8 cellular contexts compared by ENCODE assay signal in genomic region chr17:36949461-36949927, GRCh38. TPM values are rescaled to one million over a fixed set of nuclear protein-coding genes. Genes with fewer than 3 reads are reported as not detected.
A peak's percentile ranks its signal among the peaks of the same experiment; 100 is the strongest.
DNase-seq lines count a peak whose midpoint lies in the region; ATAC-seq and TF ChIP-seq lines count a peak whose summit lies in the region.

No MANE protein-coding gene starts in this region.

- H3K4me1 ChIP-seq in HUES6 (ENCODE audit: control insufficient read depth, insufficient read depth, low read length) = peaks cover 32% of the 10 kb centered on the region
- peaks cover 0 to 17% (median 7%) of the 10 kb centered on the region in 4 donors for H3K4me1 ChIP-seq in right lobe of liver
- peaks cover 14 to 15% of the 10 kb centered on the region in 2 donors for H3K4me1 ChIP-seq in thyroid gland

- intact Hi-C loops in MCF 10A (cut with micrococcal nuclease) = no loop called here
- intact Hi-C loops in right lobe of liver (cut with DNase I) = loop anchor here (10.0 kb wide), 1 partner anchor 95 kb away; no protein-coding TSS in a partner anchor
- intact Hi-C loops in thyroid gland (cut with DNase I) = no loop called here

- CTCF ChIA-PET in MCF 10A (lab: Yijun Ruan, JAX) = interaction anchor here (0.9 to 1.1 kb wide), 2 partner anchors 9 to 98 kb away, joined by 3 to 5 read pairs; no protein-coding TSS in a partner anchor

- H3K27ac Mint-ChIP-seq in MCF 10A (ENCODE audit: low read depth, unreplicated experiment) = peak overlapping the region; percentile 99

- H3K36me3 ChIP-seq in HUES6 (ENCODE audit: control insufficient read depth, insufficient read depth, low read length) = peaks cover 39% of the 10 kb centered on the region
- peaks cover 0 to 27% (median 2%) of the 10 kb centered on the region in 4 donors for H3K36me3 ChIP-seq in right lobe of liver
- H3K36me3 ChIP-seq in thyroid gland = peaks cover 13 to 21% of the 10 kb centered on the region in 2 donors

- BruUV-seq in MCF 10A (replicated peaks; lab: Mats Ljungman, UMichigan) = TSS peak; percentile 26

- POLR2A ChIA-PET in MCF 10A (lab: Yijun Ruan, JAX) = interaction anchor here (0.6 to 3.3 kb wide), 27 partner anchors 8 to 415 kb away, joined by 3 to 25 read pairs (median 5); partner anchors contain the start of genes DHRS11, LHX1 and MRM1

- H3K4me1 Mint-ChIP-seq in MCF 10A (ENCODE audit: insufficient read depth, unreplicated experiment) = peaks cover 30% of the 10 kb centered on the region

- no peak for TF ChIP-seq POLR2A in right lobe of liver (IDR thresholded peaks at IDR 0.05)
- TF ChIP-seq POLR2A in thyroid gland (IDR thresholded peaks at IDR 0.05) = no peak

- in situ Hi-C loops in Caki2 (cut with HindIII; ENCODE audit: low pct_unique_long_range_greater_than_20kb, low sequenced_read_pairs) = no loop called here

- H3K9me3 ChIP-seq in HUES6 (ENCODE audit: control insufficient read depth, insufficient read depth, low read depth, low read length) = no peaks in the 10 kb centered on the region
- H3K9me3 ChIP-seq in right lobe of liver = no peaks in the 10 kb centered on the region
- no peaks in the 10 kb centered on the region for H3K9me3 ChIP-seq in thyroid gland

- H3K4me3 ChIP-seq in HUES6 (ENCODE audit: low read depth, low read length) (peak overlapping the region; percentile 79), right lobe of liver (peak overlapping the region; percentile 86 to 93 (median 91)), thyroid gland (replicated peaks in 1 of 3) (peak overlapping the region; percentile 56 to 97 (median 65))

- DNase-seq in Caki2 (ENCODE audit: low read depth) (peak; percentile 56), MCF 10A (ENCODE audit: unreplicated experiment) (peak; percentile 26), right lobe of liver (no peak), thyroid gland (peak in 1 of 2 donors; percentile 27), dermis blood vessel endothelial cell (no peak)

- peak overlapping the region; percentile 87 for H3K9ac ChIP-seq in HUES6 (ENCODE audit: low read length)

- peaks cover 45% of the 10 kb centered on the region for H3K27me3 ChIP-seq in HUES6 (ENCODE audit: control insufficient read depth, insufficient read depth, low read length)
- peaks cover 7 to 23% of the 10 kb centered on the region in 2 donors for H3K27me3 ChIP-seq in right lobe of liver
- peaks cover 20% of the 10 kb centered on the region for H3K27me3 ChIP-seq in thyroid gland

- H3K27me3 Mint-ChIP-seq in MCF 10A (ENCODE audit: insufficient read depth, unreplicated experiment) = no peaks in the 10 kb centered on the region

- peaks cover 32% of the 10 kb centered on the region for H3K36me3 Mint-ChIP-seq in MCF 10A (ENCODE audit: insufficient read depth, unreplicated experiment)

- H3K27ac ChIP-seq in HUES6 (ENCODE audit: low read depth, low read length) = no peak overlapping the region
- peak overlapping the region; percentile 58 to 84 (median 60) for H3K27ac ChIP-seq in right lobe of liver
- H3K27ac ChIP-seq in thyroid gland = peak overlapping the region in 2 of 3 donors; percentile 77 to 82

- ATAC-seq in right lobe of liver = peak; percentile 14 to 44 (median 28)
- ATAC-seq in GM21360 (IDR thresholded peaks at IDR 0.05; ENCODE audit: unreplicated experiment) = no peak
- no peak for ATAC-seq in GM21526 (IDR thresholded peaks at IDR 0.05; ENCODE audit: low FRiP score, unreplicated experiment)

- H3K4me3 Mint-ChIP-seq in MCF 10A (ENCODE audit: unreplicated experiment) = peak overlapping the region; percentile 79

- WGBS in right lobe of liver (ENCODE audit: insufficient coverage, low coverage, low lambda C conversion rate, missing lambda C conversion rate) = 14% methylated on average over 9 of the region's 9 CpGs
- WGBS in thyroid gland, 2 donors = 10 to 11% methylated on average over 9 of the region's 9 CpGs

- TF ChIP-seq CTCF in MCF 10A (IDR thresholded peaks at IDR 0.05; ENCODE audit: unreplicated experiment) (no peak), right lobe of liver (IDR thresholded peaks at IDR 0.05) (no peak), thyroid gland (IDR thresholded peaks at IDR 0.05) (no peak)

- H3K9me3 Mint-ChIP-seq in MCF 10A (ENCODE audit: unreplicated experiment) = no peaks in the 10 kb centered on the region

RNA-seq across cellular contexts. Expression of gene AATF, which starts 0.7 kb away (rescaled TPM):
- 49.9 and 72.7 TPM in 2 replicates for total RNA-seq in Caki2 (2014; rRNA removed; shearing (Covaris generic); ENCODE audit: low replicate concordance)
- total RNA-seq in MCF 10A (2022) = 68.9 and 85.2 TPM in 2 replicates
- 10 to 100 TPM; 13.2 to 19.5 (median 16.7) TPM for total RNA-seq in right lobe of liver
- total RNA-seq in thyroid gland = 10 to 100 TPM; 28.5 to 38.9 (median 32.4) TPM
- total RNA-seq in dermis blood vessel endothelial cell = 23.5 and 26.7 TPM in 2 replicates

RNA-seq across cellular contexts. Expression of gene LHX1, which starts 12.2 kb away (rescaled TPM):
- total RNA-seq in Caki2 (2014; rRNA removed; shearing (Covaris generic); ENCODE audit: low replicate concordance) = 4.0 and 6.9 TPM in 2 replicates
- not detected in 2 replicates for total RNA-seq in MCF 10A (2022)
- total RNA-seq in right lobe of liver = not detected
- total RNA-seq in thyroid gland = not detected
- total RNA-seq in dermis blood vessel endothelial cell = 0.17 TPM in 1 of 2 replicates, not detected in the other

Comparison
In these comparisons a context has a peak if more than half of its experiments do, and no peak if none do; other contexts are left out.
1. DNase-seq: peak in Caki2 (single experiment) and MCF 10A (single experiment); none in right lobe of liver (0 of 3) and dermis blood vessel endothelial cell (single experiment).
2. ATAC-seq: peak in right lobe of liver (4 of 4); none in GM21360 (single experiment) and GM21526 (single experiment).
3. intact Hi-C loops: an anchor here in right lobe of liver (10.0 kb wide); none called in MCF 10A and thyroid gland.
4. Peak in every context shown above with its lines, with median percentiles within 50 percentile points of each other: H3K4me3 ChIP-seq.